Comparison of ENCODE assay signal across 6 cellular contexts in the genomic region with DNA sequence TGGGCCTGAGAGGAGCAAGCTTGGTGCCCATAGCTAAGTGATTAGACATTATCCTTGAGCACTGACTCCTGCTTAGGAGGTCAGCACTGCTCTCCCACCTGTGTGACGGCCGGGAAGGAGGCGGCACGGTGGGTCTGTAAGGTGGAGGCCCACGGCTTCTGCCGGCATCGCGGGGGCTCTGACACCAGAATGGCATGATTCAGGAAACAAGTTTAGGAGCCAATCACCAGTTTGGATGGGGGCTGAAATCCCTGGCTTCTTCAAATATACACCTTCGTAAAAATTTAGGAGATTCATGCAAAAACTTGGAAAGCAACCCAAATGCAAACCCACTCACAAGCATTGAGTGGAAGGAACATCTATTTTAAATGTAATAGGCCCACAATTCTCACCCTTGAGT.
"Had no signal": no experiment of that assay in that cellular context is flagged by ENCODE, and none has a peak within 500 bp of the region (broad histone marks: within the 10 kb centered on the region; RNA-seq: fewer than 3 reads in every experiment).

No MANE protein-coding gene starts in this region.

- H3K4me3 ChIP-seq: GM23338 had no signal

- FAIRE-seq: H1, H54, HepG2 had no signal

- DNase-seq: H9, HCEC 1CT had no signal

- ATAC-seq: GM23338, HepG2 had no signal
